23 cellular contexts compared by ENCODE assay signal in the genomic region with DNA sequence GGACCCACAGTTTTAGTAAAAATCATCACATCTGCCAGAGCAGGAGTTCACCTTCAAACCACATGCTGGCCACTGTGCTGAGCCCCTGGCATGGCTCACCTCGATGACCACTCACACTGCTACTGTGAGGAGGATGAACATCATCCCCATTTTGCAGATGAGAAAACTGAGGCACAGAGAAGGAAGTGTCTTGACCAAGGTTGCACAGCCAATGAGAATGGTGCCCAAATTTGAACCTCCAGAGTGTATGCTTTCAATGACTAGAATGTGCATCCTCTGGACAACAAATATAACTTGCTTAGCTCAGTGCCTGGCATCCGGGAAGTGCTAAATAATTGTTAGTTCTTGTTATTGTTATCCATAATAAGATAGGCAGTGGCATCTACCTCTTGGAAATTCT.
DNase-seq lines count a peak whose midpoint lies in the region; ATAC-seq and TF ChIP-seq lines count a peak whose summit lies in the region.
"Had no signal": no experiment of that assay in that cellular context is flagged by ENCODE, and none has a peak within 500 bp of the region (broad histone marks: within the 10 kb centered on the region; RNA-seq: fewer than 3 reads in every experiment).

No MANE protein-coding gene starts in this region.

- H3K36me3 ChIP-seq in OCI-LY3 (replicated peaks; ENCODE audit: low read depth, low read length): peaks cover 56% of the 10 kb centered on the region

- peaks cover 44% of the 10 kb centered on the region for H4K20me1 ChIP-seq in OCI-LY3 (ENCODE audit: insufficient read depth, low read length)

- H3K79me2 ChIP-seq in OCI-LY3 (ENCODE audit: low read length): peaks cover 96% of the 10 kb centered on the region

- no peaks in the 10 kb centered on the region for H3K27me3 ChIP-seq in OCI-LY3 (ENCODE audit: low read depth, low read length)
- H3K27me3 ChIP-seq: BLaER1 had no signal

- no peak for ATAC-seq in central memory CD8-positive, alpha-beta T cell (replicated peaks; ENCODE audit: extremely low read depth, poor library complexity, severe bottlenecking)
- ATAC-seq in HG02885 (IDR thresholded peaks at IDR 0.05; ENCODE audit: poor library complexity, unreplicated experiment) (no peak), GM18498 (IDR thresholded peaks at IDR 0.05; ENCODE audit: unreplicated experiment) (no peak)
- ATAC-seq: activated T-cell treated with anti-CD3 and anti-CD28 coated beads, Interleukin-2, amount 50 U/mL, for 72 hours; GM12878; WTC11 had no signal

- H3K9me3 Mint-ChIP-seq in activated T-cell treated with anti-CD3 and anti-CD28 coated beads, Interleukin-2, amount 50 U/mL, for 24 hours: no peaks in the 10 kb centered on the region
- H3K9me3 Mint-ChIP-seq in central memory CD8-positive, alpha-beta T cell: no peaks in the 10 kb centered on the region
- H3K9me3 Mint-ChIP-seq: activated T-cell treated with anti-CD3 and anti-CD28 coated beads, Interleukin-2, amount 50 U/mL, for 72 hours; WTC11 had no signal

- H3K36me3 Mint-ChIP-seq in activated T-cell treated with anti-CD3 and anti-CD28 coated beads, Interleukin-2, amount 50 U/mL, for 24 hours (ENCODE audit: low read depth): peaks cover 70% of the 10 kb centered on the region
- peaks cover 28% of the 10 kb centered on the region for H3K36me3 Mint-ChIP-seq in central memory CD8-positive, alpha-beta T cell (ENCODE audit: insufficient read depth)
- H3K36me3 Mint-ChIP-seq: WTC11 had no signal

- no peak overlapping the region for H3K4me3 Mint-ChIP-seq in activated T-cell treated with anti-CD3 and anti-CD28 coated beads, Interleukin-2, amount 50 U/mL, for 24 hours
- H3K4me3 Mint-ChIP-seq in central memory CD8-positive, alpha-beta T cell: no peak overlapping the region
- H3K4me3 Mint-ChIP-seq: WTC11 had no signal

- H3K4me1 Mint-ChIP-seq in activated T-cell treated with anti-CD3 and anti-CD28 coated beads, Interleukin-2, amount 50 U/mL, for 24 hours (ENCODE audit: low read depth): peaks cover 62% of the 10 kb centered on the region
- peaks cover 54% of the 10 kb centered on the region for H3K4me1 Mint-ChIP-seq in central memory CD8-positive, alpha-beta T cell

- H3K9ac ChIP-seq in OCI-LY3 (ENCODE audit: low read length): no peak overlapping the region
- H3K9ac ChIP-seq: BLaER1 had no signal

- H3K27ac ChIP-seq in OCI-LY3 (ENCODE audit: low read length) (peak overlapping the region; percentile 95), substantia nigra (ENCODE audit: low read depth, low read length, poor library complexity, severe bottlenecking) (peak overlapping the region; percentile 98)

- H3K27ac Mint-ChIP-seq in activated T-cell treated with anti-CD3 and anti-CD28 coated beads, Interleukin-2, amount 50 U/mL, for 24 hours: peak overlapping the region; percentile 95
- H3K27ac Mint-ChIP-seq in central memory CD8-positive, alpha-beta T cell (ENCODE audit: low read depth): peak overlapping the region; percentile 56
- H3K27ac Mint-ChIP-seq: progenitor cell of endocrine pancreas, WTC11 had no signal

- no peak overlapping the region for H3K4me3 ChIP-seq in OCI-LY3 (ENCODE audit: low read length)
- H3K4me3 ChIP-seq: BLaER1, GM12878 had no signal

- no peaks in the 10 kb centered on the region for H3K27me3 Mint-ChIP-seq in activated T-cell treated with anti-CD3 and anti-CD28 coated beads, Interleukin-2, amount 50 U/mL, for 24 hours
- no peaks in the 10 kb centered on the region for H3K27me3 Mint-ChIP-seq in central memory CD8-positive, alpha-beta T cell

- no peak for TF ChIP-seq CTCF in OCI-LY3 (IDR thresholded peaks at IDR 0.05; ENCODE audit: low read depth, low read length)

- H3K4me2 ChIP-seq in OCI-LY3 (ENCODE audit: low read length): no peak overlapping the region
- H3K4me2 ChIP-seq: BLaER1 had no signal

- no peak overlapping the region for H2AFZ ChIP-seq in OCI-LY3 (ENCODE audit: low read depth, low read length)

- DNase-seq in activated T-cell treated with anti-CD3 and anti-CD28 coated beads, Interleukin-2, amount 50 U/mL, for 24 hours: no peak
- DNase-seq in activated T-cell treated with anti-CD3 and anti-CD28 coated beads for 4 hours (no peak), substantia nigra (lab: John Stamatoyannopoulos, UW) (no peak), COLO668 (lab: John Stamatoyannopoulos, UW; ENCODE audit: unreplicated experiment) (no peak)
- no peak for DNase-seq in central memory CD8-positive, alpha-beta T cell (ENCODE audit: low spot score in 2 of 2)
- DNase-seq: ACHN; activated CD4-positive, alpha-beta T cell treated with anti-CD3 and anti-CD28 coated beads, Interleukin-2, amount 50 U/mL, for 48 hours; activated naive CD4-positive, alpha-beta T cell treated with anti-CD3 and anti-CD28 coated beads, Interleukin-2, amount 50 U/mL, for 16 hours; activated T-cell treated with anti-CD3 and anti-CD28 coated beads, Interleukin-2, amount 50 U/mL, for 72 hours; central memory CD4-positive, alpha-beta T cell; H7; Karpas-422; kidney glomerular epithelial cell; MV-4-11; NCI-H524 treated with DMSO at 0.1 percent for 48 hours; T-helper 9 cell had no signal

- no peaks in the 10 kb centered on the region for H3K9me3 ChIP-seq in OCI-LY3 (ENCODE audit: insufficient read depth, low read length)
- H3K9me3 ChIP-seq: BLaER1 had no signal

- peaks cover 56% of the 10 kb centered on the region for H3K4me1 ChIP-seq in OCI-LY3 (ENCODE audit: low read length)
